Comparison of ENCODE assay signal across 8 cellular contexts in the genomic region with DNA sequence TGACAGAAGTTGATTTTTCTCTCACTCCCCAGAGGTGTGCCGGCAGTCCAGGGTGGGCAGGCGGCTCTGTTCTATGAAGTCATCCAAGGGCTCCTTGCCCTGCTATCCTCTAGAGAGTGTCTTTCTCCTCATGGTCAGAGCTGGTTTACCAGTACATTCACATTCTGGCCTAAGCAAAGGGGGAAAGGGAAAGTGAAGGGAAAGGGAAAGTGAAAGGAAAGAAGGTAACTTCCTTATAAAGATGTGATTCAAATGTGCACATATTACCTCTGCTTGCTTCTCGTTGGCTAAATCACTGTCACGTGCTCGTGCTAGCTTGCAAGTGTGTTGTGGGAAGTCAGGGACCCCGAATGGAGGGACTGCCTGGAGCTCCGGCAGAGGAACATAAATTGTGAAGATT. TPM values are rescaled to one million over a fixed set of nuclear protein-coding genes. Genes with fewer than 3 reads are reported as not detected.
DNase-seq lines count a peak whose midpoint lies in the region; ATAC-seq and TF ChIP-seq lines count a peak whose summit lies in the region.

No MANE protein-coding gene starts in this region.

- H3K79me1 ChIP-seq in mesendoderm (ENCODE audit: low read length) = no peaks in the 10 kb centered on the region

- H2BK5ac ChIP-seq in mesendoderm (ENCODE audit: low read length) = no peak overlapping the region

- H3F3A ChIP-seq in SU-DHL-6 (ENCODE audit: insufficient read depth) = peaks cover 5% of the 10 kb centered on the region

- H3K9me2 ChIP-seq in SU-DHL-6 (replicated peaks; ENCODE audit: insufficient read depth, low read length) = no peaks in the 10 kb centered on the region

- H4K20me1 ChIP-seq in SU-DHL-6 (ENCODE audit: low read depth, low read length) = no peaks in the 10 kb centered on the region

- WGBS in ovary, 3 donors = 63 to 66% (median 64%) methylated on average over 7 of the region's 7 CpGs
- 65 to 76% methylated on average over 7 of the region's 7 CpGs for WGBS in testis, 2 donors
- no CpG with 5 or more reads among the region's 7 CpGs for WGBS in mesendoderm (ENCODE audit: extremely low coverage, insufficient coverage, low lambda C conversion rate)

- H3K4me3 ChIP-seq in SU-DHL-6 (ENCODE audit: insufficient read depth, low read length, poor library complexity, severe bottlenecking) = no peak overlapping the region
- H3K4me3 ChIP-seq in ovary = no peak overlapping the region
- H3K4me3 ChIP-seq in testis = no peak overlapping the region
- no peak overlapping the region for H3K4me3 ChIP-seq in mesendoderm (ENCODE audit: low read length)

- TF ChIP-seq EP300 in ovary (IDR thresholded peaks at IDR 0.05) = no peak

- no peak overlapping the region for H2BK15ac ChIP-seq in mesendoderm (replicated peaks; ENCODE audit: low read depth)

- H3K79me2 ChIP-seq in SU-DHL-6 (ENCODE audit: insufficient read depth, low read length) (peaks cover 17% of the 10 kb centered on the region), mesendoderm (ENCODE audit: control insufficient read depth, insufficient read depth, low read length) (no peaks in the 10 kb centered on the region)

- TF ChIP-seq CTCF in SU-DHL-6 (IDR thresholded peaks at IDR 0.05; ENCODE audit: insufficient read depth, low read length, poor library complexity, severe bottlenecking) (no peak), ovary (IDR thresholded peaks at IDR 0.05) (no peak), testis (IDR thresholded peaks at IDR 0.05) (no peak)

- no peaks in the 10 kb centered on the region for H3K36me3 ChIP-seq in SU-DHL-6 (ENCODE audit: low read length)
- no peaks in the 10 kb centered on the region for H3K36me3 ChIP-seq in ovary
- H3K36me3 ChIP-seq in testis (ENCODE audit: low read depth, missing control alignments) = no peaks in the 10 kb centered on the region
- H3K36me3 ChIP-seq in mesendoderm (ENCODE audit: control insufficient read depth, insufficient read depth, low read length) = no peaks in the 10 kb centered on the region

- no peak overlapping the region for H3K23ac ChIP-seq in mesendoderm (ENCODE audit: low read length)

- DNase-seq in stimulated activated CD4-positive, alpha-beta T cell treated with anti-CD3 and anti-CD28 coated beads, Interleukin-15, amount 100 ng/mL, for 24 hours = peak; percentile 18
- DNase-seq in stimulated activated CD4-positive, alpha-beta T cell treated with anti-CD3 and anti-CD28 coated beads, Interleukin-2, amount 100 ng/mL, for 48 hours = no peak
- DNase-seq in erythroblast (lab: John Stamatoyannopoulos, UW) (peak; percentile 32 to 66), ovary (no peak), testis (no peak), mesendoderm (no peak)

- no peak overlapping the region for H2BK120ac ChIP-seq in mesendoderm (ENCODE audit: low read depth, low read length)

- no peak overlapping the region for H3K4ac ChIP-seq in mesendoderm (ENCODE audit: low read depth, low read length)

- TF ChIP-seq POLR2A in erythroblast (IDR thresholded peaks at IDR 0.05; ENCODE audit: low read length) (no peak), ovary (IDR thresholded peaks at IDR 0.05) (no peak), testis (IDR thresholded peaks at IDR 0.05) (no peak)

- no peak overlapping the region for H4K5ac ChIP-seq in mesendoderm (ENCODE audit: low read length)

- no peak for ATAC-seq in HG02840 (IDR thresholded peaks at IDR 0.05; ENCODE audit: low FRiP score, unreplicated experiment)

- no peak overlapping the region for H3K9ac ChIP-seq in SU-DHL-6 (ENCODE audit: low read length)
- no peak overlapping the region for H3K9ac ChIP-seq in mesendoderm (ENCODE audit: low read length)

- no peak overlapping the region for H3K56ac ChIP-seq in mesendoderm (ENCODE audit: low read length)

- H3K4me1 ChIP-seq in ovary (ENCODE audit: insufficient read depth) (peaks cover 4% of the 10 kb centered on the region), testis (peaks cover 8% of the 10 kb centered on the region), mesendoderm (ENCODE audit: control insufficient read depth, low read depth, low read length) (peaks cover 3% of the 10 kb centered on the region)

- H4K8ac ChIP-seq in mesendoderm (ENCODE audit: low read depth, low read length) = no peak overlapping the region

- H3K27ac ChIP-seq in SU-DHL-6 (ENCODE audit: low read depth, low read length) (no peak overlapping the region), ovary (no peak overlapping the region), testis (no peak overlapping the region), mesendoderm (ENCODE audit: low read depth, low read length) (no peak overlapping the region)

- peak overlapping the region; percentile 27 for H2AFZ ChIP-seq in SU-DHL-6 (ENCODE audit: low read depth, low read length, severe bottlenecking)

- H3K9me3 ChIP-seq in SU-DHL-6 (ENCODE audit: insufficient read depth, low read length) (no peaks in the 10 kb centered on the region), ovary (no peaks in the 10 kb centered on the region), testis (no peaks in the 10 kb centered on the region)

- intact Hi-C loops in ovary (cut with DNase I) (no loop called here), testis (cut with DNase I; ENCODE audit: low total_unique reads) (no loop called here)

- no peak overlapping the region for H3K18ac ChIP-seq in mesendoderm (ENCODE audit: low read length)

- H3K27me3 ChIP-seq in SU-DHL-6 (ENCODE audit: low read length) = no peaks in the 10 kb centered on the region
- H3K27me3 ChIP-seq in ovary = no peaks in the 10 kb centered on the region
- no peaks in the 10 kb centered on the region for H3K27me3 ChIP-seq in testis
- peaks cover 2% of the 10 kb centered on the region for H3K27me3 ChIP-seq in mesendoderm (ENCODE audit: insufficient read depth, low read length, poor library complexity)

- no peak overlapping the region for H2AK5ac ChIP-seq in mesendoderm (ENCODE audit: low read length)

- no peak overlapping the region for H3K4me2 ChIP-seq in SU-DHL-6 (ENCODE audit: low read depth, low read length, poor library complexity, severe bottlenecking)
- H3K4me2 ChIP-seq in mesendoderm (ENCODE audit: low read length) = no peak overlapping the region

RNA-seq across cellular contexts. Expression of gene HTATIP2, which starts 2.9 kb away (rescaled TPM):
- total RNA-seq in ovary (10 to 100 TPM in 6 of 7 donors, 1 to 10 TPM in 1; 9.8 to 19.0 (median 13.7) TPM), testis (10 to 100 TPM; 20.7 to 24.0 TPM)
- polyA plus RNA-seq in ovary (10 to 100 TPM; 16.8 to 51.8 TPM), testis (ENCODE audit: insufficient read depth, low read depth, low replicate concordance) (46.1 TPM)
- polyA plus RNA-seq in mesendoderm (2013, experiment 1 of 2) = 39.4 TPM
- 38.3 TPM for polyA plus RNA-seq in mesendoderm (2013, experiment 2 of 2)

RNA-seq across cellular contexts. Expression of gene PRMT3, which starts 26.9 kb away (rescaled TPM):
- total RNA-seq in ovary (10 to 100 TPM; 12.6 to 21.2 (median 15.3) TPM), testis (10 to 100 TPM; 22.4 to 28.0 TPM)
- polyA plus RNA-seq in ovary (10 to 100 TPM in 1 of 2 donors, 1 to 10 TPM in 1; 8.5 to 10.0 TPM), testis (ENCODE audit: insufficient read depth, low read depth, low replicate concordance) (9.1 TPM)
- polyA plus RNA-seq in mesendoderm (2013, experiment 1 of 2) = 27.8 TPM
- 29.1 TPM for polyA plus RNA-seq in mesendoderm (2013, experiment 2 of 2)

Comparison
In these comparisons a context has a peak if more than half of its experiments do, and no peak if none do; other contexts are left out.
1. DNase-seq: peak in stimulated activated CD4-positive, alpha-beta T cell treated with anti-CD3 and anti-CD28 coated beads, Interleukin-15, amount 100 ng/mL, for 24 hours (single experiment) and erythroblast (2 of 2); none in stimulated activated CD4-positive, alpha-beta T cell treated with anti-CD3 and anti-CD28 coated beads, Interleukin-2, amount 100 ng/mL, for 48 hours (0 of 2), ovary (0 of 5), testis (single experiment) and mesendoderm (single experiment).